Comparison of ENCODE assay signal across 16 cellular contexts in genomic region chr15:68209272-68209671, GRCh38. TPM values are rescaled to one million over a fixed set of nuclear protein-coding genes. Genes with fewer than 3 reads are reported as not detected.
DNase-seq lines count a peak whose midpoint lies in the region; ATAC-seq and TF ChIP-seq lines count a peak whose summit lies in the region.
"Had no signal": no experiment of that assay in that cellular context is flagged by ENCODE, and none has a peak within 500 bp of the region (broad histone marks: within the 10 kb centered on the region; RNA-seq: fewer than 3 reads in every experiment).

No MANE protein-coding gene starts in this region.

- ATAC-seq in effector memory CD8-positive, alpha-beta T cell (replicated peaks) = peak; percentile 20
- no peak for ATAC-seq in HG03565 (IDR thresholded peaks at IDR 0.05; ENCODE audit: unreplicated experiment)
- ATAC-seq: left lobe of liver had no signal

- H3K9me3 Mint-ChIP-seq in effector memory CD8-positive, alpha-beta T cell = no peaks in the 10 kb centered on the region
- H3K9me3 Mint-ChIP-seq in CD8-positive, alpha-beta memory T cell = no peaks in the 10 kb centered on the region
- H3K9me3 Mint-ChIP-seq: activated B cell treated with CpG ODN at 0.5 μM for 24 hours, T-cell had no signal

- H3K27me3 ChIP-seq in BLaER1 = no peaks in the 10 kb centered on the region
- no peaks in the 10 kb centered on the region for H3K27me3 ChIP-seq in CD8-positive, alpha-beta memory T cell (ENCODE audit: insufficient read depth, low read length, poor library complexity, severe bottlenecking)
- H3K27me3 ChIP-seq: thyroid gland had no signal

- peaks cover 21% of the 10 kb centered on the region; the same call in 1 of the 2 replicates for H3K79me2 ChIP-seq in OCI-LY7 (ENCODE audit: insufficient read depth, low read depth, low read length)

- peaks cover 91% of the 10 kb centered on the region for H3K4me1 ChIP-seq in BLaER1
- H3K4me1 ChIP-seq in OCI-LY7 (ENCODE audit: insufficient read depth, low read length, poor library complexity, severe bottlenecking) = peaks cover 65% of the 10 kb centered on the region
- no peaks in the 10 kb centered on the region for H3K4me1 ChIP-seq in CD8-positive, alpha-beta memory T cell (ENCODE audit: insufficient read depth, low read length)

- H4K20me1 ChIP-seq in BLaER1 (no peaks in the 10 kb centered on the region), OCI-LY7 (ENCODE audit: insufficient read depth, low read length) (no peaks in the 10 kb centered on the region)

- intact Hi-C loops in OCI-LY7 (cut with micrococcal nuclease; ENCODE audit: unreplicated experiment) = loop anchor here (1.0 to 2.0 kb wide), 2 partner anchors 18 to 19 kb away; no protein-coding TSS in a partner anchor

- DNase-seq in GM12864 (ENCODE audit: low read depth) = no peak
- DNase-seq in OCI-LY7 (ENCODE audit: low spot score) = no peak
- no peak for DNase-seq in effector memory CD8-positive, alpha-beta T cell
- DNase-seq in activated gamma-delta T cell (lab: John Stamatoyannopoulos, UW) = no peak
- DNase-seq in CD8-positive, alpha-beta memory T cell = no peak
- DNase-seq: activated B cell treated with CpG ODN at 0.5 μM for 24 hours, amniotic stem cell, DMS153, NCI-H1092, NCI-H82, RPMI8226, thyroid gland had no signal

- peaks cover 7 to 28% of the 10 kb centered on the region in 2 donors for H3K4me1 Mint-ChIP-seq in effector memory CD8-positive, alpha-beta T cell (ENCODE audit: low read depth in 2 of 2)
- H3K4me1 Mint-ChIP-seq in CD8-positive, alpha-beta memory T cell = peaks cover 6 to 10% (median 7%) of the 10 kb centered on the region in 3 donors

- H3K9me3 ChIP-seq in BLaER1 (no peaks in the 10 kb centered on the region), OCI-LY7 (ENCODE audit: low read length) (no peaks in the 10 kb centered on the region)
- no peaks in the 10 kb centered on the region for H3K9me3 ChIP-seq in CD8-positive, alpha-beta memory T cell (ENCODE audit: low read length)
- H3K9me3 ChIP-seq: thyroid gland had no signal

- H3K27me3 Mint-ChIP-seq in effector memory CD8-positive, alpha-beta T cell = no peaks in the 10 kb centered on the region
- no peaks in the 10 kb centered on the region for H3K27me3 Mint-ChIP-seq in CD8-positive, alpha-beta memory T cell
- H3K27me3 Mint-ChIP-seq: activated B cell treated with CpG ODN at 0.5 μM for 24 hours, T-cell had no signal

- CTCF ChIA-PET in OCI-LY7 (lab: Charles Lee; ENCODE audit: unreplicated experiment) = no interaction called here
- CTCF ChIA-PET in CD8-positive, alpha-beta memory T cell (lab: Charles Lee) = no interaction called here

- peak overlapping the region; percentile 69 to 75 for H3K27ac Mint-ChIP-seq in effector memory CD8-positive, alpha-beta T cell
- H3K27ac Mint-ChIP-seq in CD8-positive, alpha-beta memory T cell = peak overlapping the region in 2 of 8 donors; percentile 57 to 76

- H3K36me3 Mint-ChIP-seq in effector memory CD8-positive, alpha-beta T cell (ENCODE audit: insufficient read depth) = peaks cover 8% of the 10 kb centered on the region
- H3K36me3 Mint-ChIP-seq in CD8-positive, alpha-beta memory T cell = no peaks in the 10 kb centered on the region
- H3K36me3 Mint-ChIP-seq: T-cell had no signal

- H3K9me2 ChIP-seq in OCI-LY7 (ENCODE audit: insufficient read depth, low read length) = no peaks in the 10 kb centered on the region

- H3K4me2 ChIP-seq in BLaER1 (peak overlapping the region; percentile 90), OCI-LY7 (ENCODE audit: low read length) (peak overlapping the region; percentile 73)

- POLR2A ChIA-PET in OCI-LY7 (lab: Charles Lee) = no interaction called here
- POLR2A ChIA-PET in CD8-positive, alpha-beta memory T cell (lab: Charles Lee) = no interaction called here

- no peak for TF ChIP-seq CTCF in GM12864 (IDR thresholded peaks at IDR 0.05; ENCODE audit: low read depth, low read length, missing control alignments)
- no peak for TF ChIP-seq CTCF in OCI-LY7 (conservative IDR thresholded peaks at IDR 0.05; ENCODE audit: low read length)

- no TSS peak for BruUV-seq in OCI-LY7 (replicated peaks; lab: Mats Ljungman, UMichigan)

- peak overlapping the region in 1 of 2 donors; percentile 63 for H3K4me3 Mint-ChIP-seq in effector memory CD8-positive, alpha-beta T cell
- no peak overlapping the region for H3K4me3 Mint-ChIP-seq in CD8-positive, alpha-beta memory T cell

- H3K4me3 ChIP-seq in BLaER1 (peak overlapping the region; percentile 54; the same call in 1 of the 2 replicates), GM12864 (ENCODE audit: low read depth, low read length) (peak overlapping the region; percentile 56), OCI-LY7 (ENCODE audit: low read depth, low read length, poor library complexity, severe bottlenecking) (peak overlapping the region; percentile 49)
- H3K4me3 ChIP-seq in CD8-positive, alpha-beta memory T cell (ENCODE audit: low read length) = no peak overlapping the region
- H3K4me3 ChIP-seq: thyroid gland had no signal

- H2AFZ ChIP-seq in OCI-LY7 (ENCODE audit: low read length) = no peak overlapping the region

- peak overlapping the region; percentile 74 for H3K9ac ChIP-seq in BLaER1

- H3K27ac ChIP-seq in BLaER1 = peak overlapping the region; percentile 90
- peak overlapping the region; percentile 85 for H3K27ac ChIP-seq in OCI-LY7 (ENCODE audit: low read depth, low read length, poor library complexity, severe bottlenecking)
- no peak overlapping the region for H3K27ac ChIP-seq in CD8-positive, alpha-beta memory T cell (ENCODE audit: low read depth, low read length)
- H3K27ac ChIP-seq: thyroid gland had no signal

- H3K36me3 ChIP-seq in BLaER1 = peaks cover 7% of the 10 kb centered on the region; the same call in 1 of the 2 replicates
- peaks cover 66% of the 10 kb centered on the region for H3K36me3 ChIP-seq in OCI-LY7 (ENCODE audit: insufficient read depth, low read length)
- no peaks in the 10 kb centered on the region for H3K36me3 ChIP-seq in CD8-positive, alpha-beta memory T cell (ENCODE audit: insufficient read depth, low read length)
- H3K36me3 ChIP-seq: thyroid gland had no signal

RNA-seq across cellular contexts. Expression of gene CALML4, which starts 4.1 kb away (rescaled TPM):
- total RNA-seq in OCI-LY7 (2014; rRNA removed; shearing (Covaris generic)) = 28.7 and 52.8 TPM in 2 replicates
- total RNA-seq in OCI-LY7 (2022) = 32.5 and 32.7 TPM in 2 replicates
- 1 to 10 TPM; 4.9 to 6.4 TPM for total RNA-seq in CD8-positive, alpha-beta memory T cell
- 0.40 TPM for polyA plus RNA-seq in CD8-positive, alpha-beta memory T cell

RNA-seq across cellular contexts. Expression of gene CLN6, which starts 20.3 kb away (rescaled TPM):
- 50.3 and 60.2 TPM in 2 replicates for total RNA-seq in OCI-LY7 (2014; rRNA removed; shearing (Covaris generic))
- total RNA-seq in OCI-LY7 (2022) = 101 and 117 TPM in 2 replicates
- 10 to 100 TPM; 69.1 to 73.8 TPM for total RNA-seq in CD8-positive, alpha-beta memory T cell
- polyA plus RNA-seq in CD8-positive, alpha-beta memory T cell = 2.3 TPM
